ENCODE assay signal across 1 cellular context in the genomic region with DNA sequence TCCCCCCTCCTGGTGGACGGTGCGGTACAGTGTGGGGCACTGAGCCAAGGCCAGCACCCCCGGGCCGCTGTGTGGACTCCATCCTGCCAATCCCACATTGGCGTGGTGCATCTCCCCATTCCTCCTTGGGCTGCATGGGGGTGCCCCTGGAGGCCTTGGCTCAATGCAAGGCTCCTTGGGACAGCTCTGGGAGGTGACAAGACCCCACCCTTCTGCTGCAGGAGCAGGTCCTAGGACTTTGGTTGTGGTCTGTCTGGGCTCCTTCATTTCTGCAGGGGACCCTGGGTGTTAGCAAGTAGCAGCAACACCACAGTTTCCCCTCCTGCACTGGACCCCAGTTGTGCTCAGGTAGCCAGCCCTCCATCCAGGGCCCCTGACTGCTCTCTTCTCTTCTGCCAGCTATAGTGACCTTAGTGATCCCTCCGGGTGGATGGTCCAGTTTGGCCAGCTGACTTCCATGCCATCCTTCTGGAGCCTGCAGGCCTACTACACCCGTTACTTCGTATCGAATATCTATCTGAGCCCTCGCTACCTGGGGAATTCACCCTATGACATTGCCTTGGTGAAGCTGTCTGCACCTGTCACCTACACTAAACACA.
TF ChIP-seq lines count a peak whose summit lies in the region.

No MANE protein-coding gene starts in this region.

TF ChIP-seq in K562, 482 proteins besides CTCF, POLR2A, EP300 and RAD21:
- TF ChIP-seq NFIC (IDR thresholded peaks at IDR 0.05) (0 out of 2 replicates have a peak, but pooled peaks have one; percentile 12), ZNF224 (CRISPR knock-in tag; IDR thresholded peaks at IDR 0.05) (no peak), MXI1 (IDR thresholded peaks at IDR 0.05; ENCODE audit: low read depth, low read length) (no peak)
